8 cellular contexts compared by ENCODE assay signal in the genomic region with DNA sequence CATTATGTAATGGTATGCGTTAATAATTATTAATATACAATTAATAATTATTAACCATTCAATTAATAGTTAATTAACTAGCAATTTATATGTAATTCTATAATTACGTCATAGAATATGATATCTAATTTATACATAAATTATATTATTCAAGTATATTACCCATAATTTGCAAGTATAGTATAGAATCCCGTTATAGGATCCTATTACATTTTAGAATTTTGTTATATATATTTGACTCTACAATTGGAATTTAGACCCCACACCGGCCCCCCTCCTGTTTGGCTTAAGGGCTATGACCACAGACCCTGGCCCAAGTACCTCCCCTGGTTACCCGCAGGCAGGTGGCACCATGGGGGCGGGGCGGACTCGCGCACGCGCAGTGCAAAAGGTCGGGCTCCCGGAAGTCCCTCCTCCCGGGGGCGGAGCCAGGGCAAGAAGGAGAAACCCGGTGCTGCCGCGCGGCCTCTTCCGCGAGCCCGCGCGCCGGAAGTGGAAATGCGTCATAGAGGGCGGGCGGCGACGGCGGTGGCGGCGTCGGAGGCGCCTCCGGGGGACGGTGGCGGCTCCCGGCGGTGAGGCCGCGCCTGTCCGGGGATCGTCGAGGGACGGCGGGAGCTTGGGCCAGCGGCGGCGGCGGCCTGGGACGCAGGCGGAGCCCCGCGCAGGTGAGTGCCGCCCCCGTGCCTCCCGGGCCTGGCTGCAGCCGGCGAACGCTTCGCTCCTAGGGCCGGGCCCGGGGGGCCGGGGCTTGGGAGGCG. TPM values are rescaled to one million over a fixed set of nuclear protein-coding genes. Genes with fewer than 3 reads are reported as not detected.
A peak's percentile ranks its signal among the peaks of the same experiment; 100 is the strongest.
DNase-seq lines count a peak whose midpoint lies in the region; ATAC-seq and TF ChIP-seq lines count a peak whose summit lies in the region.

A gene with protein sequence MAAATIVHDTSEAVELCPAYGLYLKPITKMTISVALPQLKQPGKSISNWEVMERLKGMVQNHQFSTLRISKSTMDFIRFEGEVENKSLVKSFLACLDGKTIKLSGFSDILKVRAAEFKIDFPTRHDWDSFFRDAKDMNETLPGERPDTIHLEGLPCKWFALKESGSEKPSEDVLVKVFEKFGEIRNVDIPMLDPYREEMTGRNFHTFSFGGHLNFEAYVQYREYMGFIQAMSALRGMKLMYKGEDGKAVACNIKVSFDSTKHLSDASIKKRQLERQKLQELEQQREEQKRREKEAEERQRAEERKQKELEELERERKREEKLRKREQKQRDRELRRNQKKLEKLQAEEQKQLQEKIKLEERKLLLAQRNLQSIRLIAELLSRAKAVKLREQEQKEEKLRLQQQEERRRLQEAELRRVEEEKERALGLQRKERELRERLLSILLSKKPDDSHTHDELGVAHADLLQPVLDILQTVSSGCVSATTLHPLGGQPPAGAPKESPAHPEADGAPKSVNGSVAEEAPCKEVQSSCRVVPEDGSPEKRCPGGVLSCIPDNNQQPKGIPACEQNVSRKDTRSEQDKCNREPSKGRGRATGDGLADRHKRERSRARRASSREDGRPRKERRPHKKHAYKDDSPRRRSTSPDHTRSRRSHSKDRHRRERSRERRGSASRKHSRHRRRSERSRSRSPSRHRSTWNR (plus strand): TSS at position 503 of the 761 bp plus-strand sequence. CDS start 1,859 bp downstream, outside the sequence.

- peak; percentile 74 for ATAC-seq in GM21786 (IDR thresholded peaks at IDR 0.05; ENCODE audit: unreplicated experiment)

- H3K36me3 ChIP-seq in KOPT-K1 (ENCODE audit: insufficient read depth, low read length), result peaks cover 35% of the 10 kb centered on the region
- peaks cover 0 to 29% (median 0%) of the 10 kb centered on the region in 3 donors for H3K36me3 ChIP-seq in Peyer's patch
- peaks cover 23 to 32% (median 28%) of the 10 kb centered on the region in 3 donors for H3K36me3 ChIP-seq in esophagus squamous epithelium
- H3K36me3 ChIP-seq in muscle layer of duodenum (ENCODE audit: control insufficient read depth in 1 of 2, insufficient read depth in 2 of 2, low read length in 2 of 2), result peaks cover 23 to 26% of the 10 kb centered on the region in 2 donors

- peak within 1 kb of the TSS; percentile 89 to 99 (median 96) for H3K4me3 ChIP-seq in Peyer's patch
- H3K4me3 ChIP-seq in esophagus squamous epithelium, result peak within 1 kb of the TSS; percentile 85 to 97 (median 94)
- peak within 1 kb of the TSS; percentile 74 to 97 for H3K4me3 ChIP-seq in muscle layer of duodenum (ENCODE audit: low read depth in 1 of 2, low read length in 2 of 2)

- 5 to 12% methylated on average over 9 to 20 of the region's 66 CpGs for WGBS in esophagus squamous epithelium, 2 donors

- H3K27ac ChIP-seq in KOPT-K1 (ENCODE audit: low read depth, low read length, poor library complexity, severe bottlenecking) (peak within 1 kb of the TSS; percentile 74), Peyer's patch (peak within 1 kb of the TSS; percentile 86 to 92 (median 90)), esophagus squamous epithelium (peak within 1 kb of the TSS; percentile 89 to 96 (median 90)), muscle layer of duodenum (ENCODE audit: low read length) (peak within 1 kb of the TSS; percentile 60)

- H3K9me3 ChIP-seq in KOPT-K1 (ENCODE audit: insufficient read depth, low read length, poor library complexity, severe bottlenecking) (no peaks in the 10 kb centered on the region), Peyer's patch (no peaks in the 10 kb centered on the region), esophagus squamous epithelium (no peaks in the 10 kb centered on the region), muscle layer of duodenum (ENCODE audit: control insufficient read depth in 1 of 2, low read length in 2 of 2) (no peaks in the 10 kb centered on the region)

- DNase-seq in DMS53 treated with DMSO at 0.1 percent for 48 hours (lab: John Stamatoyannopoulos, UW; ENCODE audit: unreplicated experiment), result peak; percentile 33
- peak; percentile 94 to 99 (median 97) for DNase-seq in Peyer's patch
- peak; percentile 100 for DNase-seq in activated T-cell treated with anti-CD3 and anti-CD28 coated beads, Interleukin-2, amount 50 U/mL, for 48 hours
- DNase-seq in esophagus squamous epithelium (lab: John Stamatoyannopoulos, UW), result peak; percentile 66
- peak; percentile 99 for DNase-seq in stimulated activated CD8-positive, alpha-beta memory T cell treated with anti-CD3 and anti-CD28 coated beads, Interleukin-7, amount 100 ng/mL, for 24 hours (ENCODE audit: low read depth)

- TF ChIP-seq CTCF in Peyer's patch (IDR thresholded peaks at IDR 0.05), result peak in 4 of 6 experiments; percentile 5 to 39 (median 12)
- TF ChIP-seq CTCF in esophagus squamous epithelium (IDR thresholded peaks at IDR 0.05), result peak in 3 of 6 experiments; percentile 8 to 57 (median 11)

- TF ChIP-seq POLR2A in Peyer's patch (IDR thresholded peaks at IDR 0.05) (peak; percentile 28 to 78), esophagus squamous epithelium (IDR thresholded peaks at IDR 0.05) (peak in 3 of 4 donors; percentile 80 to 87 (median 82))

- H3K4me1 ChIP-seq in Peyer's patch (peaks cover 0 to 11% (median 0%) of the 10 kb centered on the region in 4 donors), esophagus squamous epithelium (peaks cover 10 to 37% (median 11%) of the 10 kb centered on the region in 3 donors), muscle layer of duodenum (ENCODE audit: control insufficient read depth in 1 of 2, insufficient read depth in 2 of 2, low read length in 2 of 2) (peaks cover 0 to 18% of the 10 kb centered on the region in 2 donors)

- H3K27me3 ChIP-seq in Peyer's patch (no peaks in the 10 kb centered on the region), esophagus squamous epithelium (no peaks in the 10 kb centered on the region), muscle layer of duodenum (ENCODE audit: low read depth, low read length) (no peaks in the 10 kb centered on the region)

- intact Hi-C loops in esophagus squamous epithelium (cut with DNase I), result loop anchor here (10.0 kb wide), 1 partner anchor 136 kb away; the partner anchor contains the start of gene ASMTL

RNA-seq across cellular contexts. Expression of the gene that starts here (rescaled TPM):
- total RNA-seq in Peyer's patch (100 to 1,000 TPM in 3 of 4 donors, 10 to 100 TPM in 1; 41.0 to 201 (median 107) TPM), esophagus squamous epithelium (10 to 100 TPM; 16.2 to 38.7 (median 30.6) TPM)

Comparison
In these comparisons a context has a peak if more than half of its experiments do, and no peak if none do; other contexts are left out.
1. Peak in every context shown above with its lines: DNase-seq, ATAC-seq, H3K4me3 ChIP-seq and H3K27ac ChIP-seq.
2. DNase-seq: peak in every context shown above with its lines; median percentile 100 in activated T-cell treated with anti-CD3 and anti-CD28 coated beads, Interleukin-2, amount 50 U/mL, for 48 hours; 99 in stimulated activated CD8-positive, alpha-beta memory T cell treated with anti-CD3 and anti-CD28 coated beads, Interleukin-7, amount 100 ng/mL, for 24 hours; 97 in Peyer's patch; 66 in esophagus squamous epithelium; 33 in DMS53 treated with DMSO at 0.1 percent for 48 hours.